26 cellular contexts compared by ENCODE assay signal in the genomic region with DNA sequence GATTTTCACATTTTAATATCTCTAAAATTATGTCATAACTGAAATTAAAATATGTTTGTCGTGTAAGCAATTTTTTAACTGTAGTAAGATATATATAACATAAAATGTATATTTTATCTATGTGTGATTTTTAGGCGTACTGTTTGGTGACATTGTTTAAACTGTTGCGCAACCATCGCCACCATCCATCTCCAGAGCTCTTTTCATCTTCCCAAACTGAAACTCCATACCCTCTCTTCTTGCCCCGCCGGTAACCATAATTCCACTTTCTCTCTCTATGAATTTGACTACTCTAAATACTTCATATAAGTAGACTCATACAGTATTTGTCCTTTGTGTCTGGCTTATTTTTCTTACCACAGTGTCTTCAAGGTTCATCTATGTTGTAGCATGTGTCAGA.
"Had no signal": no experiment of that assay in that cellular context is flagged by ENCODE, and none has a peak within 500 bp of the region (broad histone marks: within the 10 kb centered on the region; RNA-seq: fewer than 3 reads in every experiment).

No MANE protein-coding gene starts in this region.

- H3K27ac ChIP-seq: colonic mucosa, epithelial cell of prostate, esophagus squamous epithelium, gastrocnemius medialis, heart right ventricle, left lung, lower lobe of right lung had no signal

- H3K27me3 ChIP-seq: colonic mucosa, gastrocnemius medialis, heart right ventricle, left lung had no signal

- H3K4me3 ChIP-seq: colonic mucosa, esophagus squamous epithelium, gastrocnemius medialis, heart right ventricle, left lung, lower lobe of right lung had no signal

- H3K9me3 ChIP-seq: colonic mucosa, esophagus squamous epithelium, gastrocnemius medialis, left lung, lower lobe of right lung had no signal

- DNase-seq: colonic mucosa; cortex of kidney; effector CD8-positive, alpha-beta T cell; effector memory CD8-positive, alpha-beta T cell; endodermal cell; erythroblast; esophagus squamous epithelium; foreskin fibroblast; foreskin melanocyte; gastrocnemius medialis; glutamatergic neuron; head of caudate nucleus; heart right ventricle; hippocampal formation; left cardiac atrium; left lung; left ventricle myocardium superior; lower lobe of right lung; mesenchymal stem cell; midbrain; naive thymus-derived CD4-positive, alpha-beta T cell had no signal

- FAIRE-seq: endometrium, islet of Langerhans, keratinocyte had no signal

- ATAC-seq: effector memory CD8-positive, alpha-beta T cell; esophagus mucosa; gastrocnemius medialis; heart right ventricle; left cardiac atrium; left lung; left ventricle myocardium superior; lower lobe of right lung; naive thymus-derived CD4-positive, alpha-beta T cell had no signal

- H3K36me3 ChIP-seq: colonic mucosa, esophagus squamous epithelium, gastrocnemius medialis, heart right ventricle, left lung, lower lobe of right lung had no signal

- H3K4me1 ChIP-seq: colonic mucosa, esophagus squamous epithelium, gastrocnemius medialis, heart right ventricle, left lung, lower lobe of right lung had no signal
